9 cellular contexts compared by ENCODE assay signal in the genomic region with DNA sequence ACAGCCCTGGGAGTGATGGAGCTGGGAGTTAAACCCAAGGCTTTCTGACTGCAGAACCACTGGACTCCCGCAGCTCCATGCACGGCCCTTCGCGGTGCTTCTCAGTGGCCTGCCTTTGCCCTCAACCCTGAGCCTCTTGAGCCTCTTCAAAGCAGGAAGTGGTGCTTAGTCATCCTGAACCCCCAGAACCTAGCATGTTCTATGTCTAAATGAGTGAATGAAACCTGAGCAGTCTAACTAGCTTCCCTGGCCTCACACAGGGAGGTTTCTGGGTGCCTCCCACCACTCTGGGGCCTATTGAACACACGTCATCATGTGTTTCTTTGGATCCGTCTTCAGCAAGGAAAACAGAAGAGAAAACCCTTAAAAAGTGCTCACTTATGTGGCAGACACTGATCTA.
DNase-seq lines count a peak whose midpoint lies in the region; ATAC-seq and TF ChIP-seq lines count a peak whose summit lies in the region.
"Had no signal": no experiment of that assay in that cellular context is flagged by ENCODE, and none has a peak within 500 bp of the region (broad histone marks: within the 10 kb centered on the region; RNA-seq: fewer than 3 reads in every experiment).

No MANE protein-coding gene starts in this region.

- no peak for TF ChIP-seq CTCF in GM13977 (IDR thresholded peaks at IDR 0.05; ENCODE audit: extremely low read depth, insufficient read depth, missing control alignments)
- TF ChIP-seq CTCF in left ventricle myocardium inferior (IDR thresholded peaks at IDR 0.05; ENCODE audit: borderline replicate concordance), result no peak

- in situ Hi-C loops in GM13977 (cut with MboI; ENCODE audit: low pct_unique_long_range_greater_than_20kb, low sequenced_read_pairs, unreplicated experiment), result no loop called here

- H3K27me3 ChIP-seq in left ventricle myocardium inferior (ENCODE audit: low read depth), result peaks cover 54% of the 10 kb centered on the region

- peak overlapping the region; percentile 23 for H3K27ac Mint-ChIP-seq in activated T-helper 17 cell treated with anti-CD3 and anti-CD28 coated beads, Interleukin-2, amount 50 U/mL, for 72 hours

- H3K36me3 Mint-ChIP-seq in activated T-helper 17 cell treated with anti-CD3 and anti-CD28 coated beads, Interleukin-2, amount 50 U/mL, for 72 hours (ENCODE audit: low read depth), result no peaks in the 10 kb centered on the region

- DNase-seq in GM13977 (ENCODE audit: low spot score) (peak; percentile 89), NCI-H748 (lab: John Stamatoyannopoulos, UW; ENCODE audit: unreplicated experiment) (no peak), NAMALWA (ENCODE audit: low spot score) (no peak), hippocampal formation (lab: John Stamatoyannopoulos, UW) (no peak), left ventricle myocardium inferior (no peak)
- DNase-seq: NCI-H1930 had no signal

- no peaks in the 10 kb centered on the region for H3K9me3 ChIP-seq in left ventricle myocardium inferior (replicated peaks)

- intact Hi-C loops in left ventricle myocardium inferior (cut with micrococcal nuclease), result no loop called here

- no peaks in the 10 kb centered on the region for H3K9me3 Mint-ChIP-seq in activated T-helper 17 cell treated with anti-CD3 and anti-CD28 coated beads, Interleukin-2, amount 50 U/mL, for 72 hours

- peaks cover 10% of the 10 kb centered on the region for H3K4me1 Mint-ChIP-seq in activated T-helper 17 cell treated with anti-CD3 and anti-CD28 coated beads, Interleukin-2, amount 50 U/mL, for 72 hours

- H3K27me3 Mint-ChIP-seq in activated T-helper 17 cell treated with anti-CD3 and anti-CD28 coated beads, Interleukin-2, amount 50 U/mL, for 72 hours, result no peaks in the 10 kb centered on the region

- H3K4me1 ChIP-seq in left ventricle myocardium inferior, result no peaks in the 10 kb centered on the region

- no peak overlapping the region for H3K4me3 ChIP-seq in left ventricle myocardium inferior

- H3K4me3 Mint-ChIP-seq in activated T-helper 17 cell treated with anti-CD3 and anti-CD28 coated beads, Interleukin-2, amount 50 U/mL, for 72 hours, result peak overlapping the region; percentile 2

- no peak overlapping the region for H3K27ac ChIP-seq in left ventricle myocardium inferior (replicated peaks)

- ATAC-seq in GM19395 (IDR thresholded peaks at IDR 0.05; ENCODE audit: unreplicated experiment) (peak; percentile 99), HG03066 (IDR thresholded peaks at IDR 0.05; ENCODE audit: low read depth, unreplicated experiment) (peak; percentile 98)
- peak; percentile 99 for ATAC-seq in activated T-helper 17 cell treated with anti-CD3 and anti-CD28 coated beads, Interleukin-2, amount 50 U/mL, for 72 hours (replicated peaks)

- no peaks in the 10 kb centered on the region for H3K36me3 ChIP-seq in left ventricle myocardium inferior
